9 cellular contexts compared by ENCODE assay signal in the genomic region with DNA sequence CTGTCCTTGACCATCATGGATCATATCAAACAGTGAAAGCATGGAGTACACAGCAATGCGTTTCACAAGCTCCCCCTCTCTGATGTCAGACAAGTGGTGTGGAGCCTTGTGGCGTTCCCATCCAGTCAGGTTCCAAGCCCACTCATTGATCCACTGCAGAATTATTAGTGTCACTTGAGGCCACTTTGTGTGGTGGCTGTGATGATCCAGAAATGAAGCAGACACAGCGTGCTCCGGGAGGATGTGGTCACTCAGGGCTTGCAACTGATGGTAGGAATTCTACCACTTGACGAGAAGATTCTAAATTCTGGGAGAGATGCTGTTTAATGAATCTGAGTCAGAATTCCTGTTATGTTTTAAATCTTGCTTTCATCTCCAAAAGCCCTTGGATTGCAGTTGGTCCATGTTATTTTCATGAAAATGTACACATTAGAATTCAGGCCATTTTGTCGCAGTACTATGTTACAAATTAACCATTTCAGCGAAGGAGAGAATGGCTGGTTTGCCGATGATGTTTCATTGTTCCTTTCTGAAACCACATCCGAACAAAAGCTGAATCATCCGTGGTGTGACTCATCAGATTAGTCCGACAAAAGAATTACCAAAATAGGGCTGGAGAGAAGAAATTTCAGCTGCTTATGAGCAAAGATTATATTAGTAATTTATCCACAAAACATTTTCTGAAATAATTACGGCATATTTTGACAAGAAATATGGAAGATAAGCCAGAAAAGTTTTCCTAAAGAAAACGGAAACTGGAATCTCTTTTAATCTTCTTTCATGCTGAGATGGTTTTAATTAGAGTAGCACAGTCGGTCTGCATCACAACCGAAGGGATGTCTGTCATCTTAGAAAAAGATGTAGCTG. TPM values are rescaled to one million over a fixed set of nuclear protein-coding genes. Genes with fewer than 3 reads are reported as not detected.
DNase-seq lines count a peak whose midpoint lies in the region; ATAC-seq, FAIRE-seq and TF ChIP-seq lines count a peak whose summit lies in the region.
"Had no signal": no experiment of that assay in that cellular context is flagged by ENCODE, and none has a peak within 500 bp of the region (broad histone marks: within the 10 kb centered on the region; RNA-seq: fewer than 3 reads in every experiment).

No MANE protein-coding gene starts in this region.

- H3F3A ChIP-seq in smooth muscle cell (ENCODE audit: low read depth) = peaks cover 3% of the 10 kb centered on the region

- no peak for TF ChIP-seq CTCF in HCT116 (IDR thresholded peaks at IDR 0.05 in 2 of 3, conservative IDR thresholded peaks at IDR 0.05 in 1 of 3; ENCODE audit: borderline replicate concordance in 1 of 3, insufficient read depth in 1 of 3, low read depth in 2 of 3, low read length in 2 of 3)
- no peak for TF ChIP-seq CTCF in smooth muscle cell (IDR thresholded peaks at IDR 0.05; ENCODE audit: borderline replicate concordance, insufficient read depth, poor library complexity, severe bottlenecking)

- CTCF ChIA-PET in HCT116 (lab: Charles Lee) = interaction anchor here (0.6 kb wide), 1 partner anchor 577 kb away, joined by 3 read pairs; no protein-coding TSS in a partner anchor

- no peak for TF ChIP-seq POLR2A in HCT116 (IDR thresholded peaks at IDR 0.05; ENCODE audit: borderline replicate concordance, extremely low read depth, insufficient read depth, insufficient read length)
- no peak for TF ChIP-seq POLR2A in GM12892 (IDR thresholded peaks at IDR 0.05; ENCODE audit: low read depth, low read length)

- TF ChIP-seq RAD21 in HCT116 (IDR thresholded peaks at IDR 0.05; ENCODE audit: low read depth) = peak; percentile 13; the same call in 1 of the 2 replicates

- peak overlapping the region in 1 of 2 experiments; percentile 29; a peak in 2 of 4 replicates for H3K4me3 ChIP-seq in HCT116 (replicated peaks in 1 of 2; ENCODE audit: low read depth in 1 of 2, low read length in 2 of 2)
- no peak overlapping the region for H3K4me3 ChIP-seq in smooth muscle cell

- H3K79me2 ChIP-seq in HCT116 (ENCODE audit: insufficient read depth, low read length) (no peaks in the 10 kb centered on the region), smooth muscle cell (ENCODE audit: low read depth) (no peaks in the 10 kb centered on the region)

- H4K20me1 ChIP-seq in HCT116 (ENCODE audit: insufficient read depth) = 0 out of 2 replicates have a peak, but pooled peaks cover 4% of the 10 kb centered on the region
- peaks cover 51% of the 10 kb centered on the region for H4K20me1 ChIP-seq in smooth muscle cell (ENCODE audit: low read depth)

- RAD21 ChIA-PET in HCT116 (lab: Charles Lee; ENCODE audit: low non-redundant PET in 1 of 2, low total read pairs in 2 of 2, uncharacterized antibody in 2 of 2, unreplicated experiment in 2 of 2) = interaction anchor here in 1 of 2 experiments (0.6 kb wide), 1 partner anchor 223 kb away, joined by 3 read pairs; no protein-coding TSS in a partner anchor

- peak; percentile 69 for ATAC-seq in HCT116
- peak; percentile 41 for ATAC-seq in esophagus mucosa
- no peak for ATAC-seq in HG02938 (IDR thresholded peaks at IDR 0.05; ENCODE audit: unreplicated experiment)
- ATAC-seq: left ventricle myocardium superior had no signal

- BruUV-seq in HCT116 (replicated peaks; lab: Mats Ljungman, UMichigan) = no TSS peak

- peak overlapping the region; percentile 51 for H3K27ac ChIP-seq in HCT116 (ENCODE audit: low read depth, low read length)
- peak overlapping the region; percentile 84 for H3K27ac ChIP-seq in smooth muscle cell (ENCODE audit: low read depth)

- FAIRE-seq in GM12892 (lab: Jason Lieb, UNC) = no peak

- H3K4me2 ChIP-seq in HCT116 (ENCODE audit: low read length) (peak overlapping the region; percentile 70), smooth muscle cell (peak overlapping the region; percentile 62)

- intact Hi-C loops in HCT116 (cut with micrococcal nuclease) = loop anchor here (10.0 kb wide), 1 partner anchor 243 kb away; a partner anchor contains a TSS

- H3K9me3 ChIP-seq in HCT116 (ENCODE audit: control insufficient read depth in 1 of 2, insufficient read depth in 1 of 2, low read depth in 1 of 2, low read length in 2 of 2) = no peaks in the 10 kb centered on the region
- H3K9me3 ChIP-seq in smooth muscle cell (replicated peaks; ENCODE audit: low read depth) = no peaks in the 10 kb centered on the region

- WGBS in smooth muscle cell (ENCODE audit: low lambda C conversion rate) = 48% methylated on average over 15 of the region's 15 CpGs

- peaks cover 32 to 66% of the 10 kb centered on the region in 2 experiments for H3K4me1 ChIP-seq in HCT116 (ENCODE audit: control insufficient read depth in 1 of 2, insufficient read depth in 2 of 2, low read length in 2 of 2)
- peaks cover 13% of the 10 kb centered on the region for H3K4me1 ChIP-seq in smooth muscle cell (ENCODE audit: low read depth)

- H3K9ac ChIP-seq in HCT116 (ENCODE audit: low read length) (peak overlapping the region; percentile 26), smooth muscle cell (ENCODE audit: low read depth) (peak overlapping the region; percentile 58)

- H3K9me2 ChIP-seq in HCT116 (ENCODE audit: insufficient read depth) = no peaks in the 10 kb centered on the region

- DNase-seq in HCT116 (ENCODE audit: low read depth, low spot score) (peak; percentile 80), RPMI8226 (peak; percentile 15), smooth muscle cell (lab: John Stamatoyannopoulos, UW; ENCODE audit: unreplicated experiment) (no peak), GM12892 (ENCODE audit: insufficient read length) (no peak), GM19238 (ENCODE audit: insufficient read length, low spot score) (no peak)
- DNase-seq: left ventricle myocardium superior; stimulated activated CD4-positive, alpha-beta T cell treated with anti-CD3 and anti-CD28 coated beads, Interleukin-2, amount 100 ng/mL, for 24 hours had no signal

- H3K27me3 ChIP-seq in HCT116 (ENCODE audit: insufficient read depth, low read length) (no peaks in the 10 kb centered on the region), smooth muscle cell (ENCODE audit: low read depth) (no peaks in the 10 kb centered on the region)

- POLR2A ChIA-PET in HCT116 (lab: Charles Lee) = no interaction called here

- H2AFZ ChIP-seq in HCT116 (ENCODE audit: low read depth, low read length, poor library complexity, severe bottlenecking) = peak overlapping the region; percentile 59
- H2AFZ ChIP-seq in smooth muscle cell (ENCODE audit: low read depth) = no peak overlapping the region

- H3K36me3 ChIP-seq in HCT116 (ENCODE audit: control insufficient read depth in 1 of 2, insufficient read depth in 2 of 2, low read length in 2 of 2) (no peaks in the 10 kb centered on the region), smooth muscle cell (ENCODE audit: low read depth) (no peaks in the 10 kb centered on the region)

TF ChIP-seq in HCT116, 20 proteins besides CTCF, POLR2A, EP300 and RAD21:
- TF ChIP-seq SP1 (IDR thresholded peaks at IDR 0.05; ENCODE audit: low read depth) = peak; percentile 71
- TF ChIP-seq, protein P1, sequence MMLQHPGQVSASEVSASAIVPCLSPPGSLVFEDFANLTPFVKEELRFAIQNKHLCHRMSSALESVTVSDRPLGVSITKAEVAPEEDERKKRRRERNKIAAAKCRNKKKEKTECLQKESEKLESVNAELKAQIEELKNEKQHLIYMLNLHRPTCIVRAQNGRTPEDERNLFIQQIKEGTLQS (IDR thresholded peaks at IDR 0.05) = peak; percentile 49; the same call in 1 of the 2 replicates
- TF ChIP-seq CBX3 (IDR thresholded peaks at IDR 0.05; ENCODE audit: low read depth) = peak; percentile 43
- TF ChIP-seq TCF7L2 (IDR thresholded peaks at IDR 0.05; ENCODE audit: borderline replicate concordance, extremely low read depth, insufficient read depth, insufficient read length) = peak; percentile 37
- TF ChIP-seq JUND (IDR thresholded peaks at IDR 0.05) = peak; percentile 97
- peak; percentile 98 for TF ChIP-seq FOSL1 (IDR thresholded peaks at IDR 0.05; ENCODE audit: low read depth)
- TF ChIP-seq SRF (IDR thresholded peaks at IDR 0.05; ENCODE audit: low read depth) = peak; percentile 90
- TF ChIP-seq EZH2 (IDR thresholded peaks at IDR 0.05) = no peak
- TF ChIP-seq, protein P2, sequence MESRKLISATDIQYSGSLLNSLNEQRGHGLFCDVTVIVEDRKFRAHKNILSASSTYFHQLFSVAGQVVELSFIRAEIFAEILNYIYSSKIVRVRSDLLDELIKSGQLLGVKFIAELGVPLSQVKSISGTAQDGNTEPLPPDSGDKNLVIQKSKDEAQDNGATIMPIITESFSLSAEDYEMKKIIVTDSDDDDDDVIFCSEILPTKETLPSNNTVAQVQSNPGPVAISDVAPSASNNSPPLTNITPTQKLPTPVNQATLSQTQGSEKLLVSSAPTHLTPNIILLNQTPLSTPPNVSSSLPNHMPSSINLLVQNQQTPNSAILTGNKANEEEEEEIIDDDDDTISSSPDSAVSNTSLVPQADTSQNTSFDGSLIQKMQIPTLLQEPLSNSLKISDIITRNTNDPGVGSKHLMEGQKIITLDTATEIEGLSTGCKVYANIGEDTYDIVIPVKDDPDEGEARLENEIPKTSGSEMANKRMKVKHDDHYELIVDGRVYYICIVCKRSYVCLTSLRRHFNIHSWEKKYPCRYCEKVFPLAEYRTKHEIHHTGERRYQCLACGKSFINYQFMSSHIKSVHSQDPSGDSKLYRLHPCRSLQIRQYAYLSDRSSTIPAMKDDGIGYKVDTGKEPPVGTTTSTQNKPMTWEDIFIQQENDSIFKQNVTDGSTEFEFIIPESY (IDR thresholded peaks at IDR 0.05; ENCODE audit: extremely low read depth, insufficient replicate concordance, low read length) = no peak
- TF ChIP-seq YY1 (IDR thresholded peaks at IDR 0.05; ENCODE audit: extremely low read depth, insufficient replicate concordance, low read depth, low read length) = peak; percentile 64
- TF ChIP-seq EGR1 (IDR thresholded peaks at IDR 0.05; ENCODE audit: low read depth) = no peak; the same call in 1 of the 2 replicates

RNA-seq across cellular contexts. Expression of a gene that starts 48.1 kb away (rescaled TPM):
- total RNA-seq in HCT116 (2021; ENCODE audit: unreplicated experiment) = not detected
- 0.04 and 0.09 TPM in 2 replicates for polyA plus RNA-seq in HCT116 (2012)
- total RNA-seq in esophagus mucosa = not detected
- 0.09 TPM in 1 of 2 replicates, not detected in the other for total RNA-seq in smooth muscle cell
- polyA plus RNA-seq in smooth muscle cell = 0.15 and 0.93 TPM in 2 replicates
- polyA plus RNA-seq in GM12892 (2012; ENCODE audit: missing spikeins) = not detected
- total RNA-seq: left ventricle myocardium superior had no signal

Comparison
In these comparisons a context has a peak if more than half of its experiments do, and no peak if none do; other contexts are left out.
1. DNase-seq: peak in HCT116 (single experiment) and RPMI8226 (single experiment); none in smooth muscle cell (single experiment), GM12892 (single experiment) and GM19238 (single experiment).